Comparison of ENCODE assay signal across 8 cellular contexts in genomic region chr9:130042406-130042930, GRCh38. TPM values are rescaled to one million over a fixed set of nuclear protein-coding genes. Genes with fewer than 3 reads are reported as not detected.
DNase-seq lines count a peak whose midpoint lies in the region; ATAC-seq and TF ChIP-seq lines count a peak whose summit lies in the region.

No MANE protein-coding gene starts in this region.

- peak overlapping the region; percentile 97 for H3K27ac Mint-ChIP-seq in activated T-cell treated with anti-CD3 and anti-CD28 coated beads, Interleukin-2, amount 50 U/mL, for 24 hours
- peak overlapping the region; percentile 97 for H3K27ac Mint-ChIP-seq in neural progenitor cell

- peak overlapping the region; percentile 61 for H3K9ac ChIP-seq in neural progenitor cell

- no peak overlapping the region for H2AFZ ChIP-seq in neural progenitor cell (replicated peaks)

- peaks cover 40% of the 10 kb centered on the region for H3K36me3 Mint-ChIP-seq in activated T-cell treated with anti-CD3 and anti-CD28 coated beads, Interleukin-2, amount 50 U/mL, for 24 hours (ENCODE audit: low read depth)
- peaks cover 2% of the 10 kb centered on the region for H3K36me3 Mint-ChIP-seq in neural progenitor cell

- H3K9me3 ChIP-seq in neural progenitor cell (ENCODE audit: low read depth) = no peaks in the 10 kb centered on the region

- no peaks in the 10 kb centered on the region for H3K9me3 Mint-ChIP-seq in activated T-cell treated with anti-CD3 and anti-CD28 coated beads, Interleukin-2, amount 50 U/mL, for 24 hours
- peaks cover 4% of the 10 kb centered on the region for H3K9me3 Mint-ChIP-seq in neural progenitor cell

- H3K27me3 Mint-ChIP-seq in activated T-cell treated with anti-CD3 and anti-CD28 coated beads, Interleukin-2, amount 50 U/mL, for 24 hours = no peaks in the 10 kb centered on the region
- H3K27me3 Mint-ChIP-seq in neural progenitor cell (ENCODE audit: insufficient read depth, low read depth) = peaks cover 9% of the 10 kb centered on the region

- H3K27ac ChIP-seq in C4-2B (peak overlapping the region; percentile 95), neural progenitor cell (no peak overlapping the region)

- peaks cover 43% of the 10 kb centered on the region for H3K79me2 ChIP-seq in neural progenitor cell (ENCODE audit: low read depth)

- H3K4me1 Mint-ChIP-seq in activated T-cell treated with anti-CD3 and anti-CD28 coated beads, Interleukin-2, amount 50 U/mL, for 24 hours (ENCODE audit: low read depth) = peaks cover 49% of the 10 kb centered on the region
- H3K4me1 Mint-ChIP-seq in neural progenitor cell = peaks cover 24% of the 10 kb centered on the region

- H3K36me3 ChIP-seq in neural progenitor cell = no peaks in the 10 kb centered on the region

- ATAC-seq in HG02885 (IDR thresholded peaks at IDR 0.05; ENCODE audit: poor library complexity, unreplicated experiment) (peak; percentile 1), GM19467 (IDR thresholded peaks at IDR 0.05; ENCODE audit: unreplicated experiment) (no peak), HG03469 (IDR thresholded peaks at IDR 0.05; ENCODE audit: unreplicated experiment) (no peak)

- peaks cover 14% of the 10 kb centered on the region for H3K27me3 ChIP-seq in neural progenitor cell

- peaks cover 39% of the 10 kb centered on the region for H3F3A ChIP-seq in neural progenitor cell (ENCODE audit: low read depth)

- no peak for DNase-seq in activated T-cell treated with anti-CD3 and anti-CD28 coated beads, Interleukin-2, amount 50 U/mL, for 24 hours
- peak; percentile 20 for DNase-seq in fibroblast of villous mesenchyme (ENCODE audit: low read depth)
- peak; percentile 76 for DNase-seq in neural progenitor cell (ENCODE audit: low spot score)
- no peak for DNase-seq in H4 (ENCODE audit: low spot score)

- H4K20me1 ChIP-seq in neural progenitor cell (ENCODE audit: low read depth) = peaks cover 36% of the 10 kb centered on the region

- H3K4me3 Mint-ChIP-seq in activated T-cell treated with anti-CD3 and anti-CD28 coated beads, Interleukin-2, amount 50 U/mL, for 24 hours = peak overlapping the region; percentile 97
- peak overlapping the region; percentile 98 for H3K4me3 Mint-ChIP-seq in neural progenitor cell

- peaks cover 6% of the 10 kb centered on the region for H3K4me1 ChIP-seq in neural progenitor cell

- no peak for TF ChIP-seq CTCF in C4-2B (conservative IDR thresholded peaks at IDR 0.05)
- no peak for TF ChIP-seq CTCF in fibroblast of villous mesenchyme (IDR thresholded peaks at IDR 0.05; ENCODE audit: insufficient read depth, low read depth, low read length)
- TF ChIP-seq CTCF in neural progenitor cell (IDR thresholded peaks at IDR 0.05) = no peak

- H3K4me3 ChIP-seq in fibroblast of villous mesenchyme (ENCODE audit: low read depth, low read length) = peak overlapping the region; percentile 90
- H3K4me3 ChIP-seq in neural progenitor cell = peak overlapping the region; percentile 75

- peak overlapping the region; percentile 88 for H3K4me2 ChIP-seq in neural progenitor cell

RNA-seq across cellular contexts. Expression of gene FNBP1, which starts 0.5 kb away (rescaled TPM):
- 41.9 and 45.1 TPM in 2 replicates for total RNA-seq in fibroblast of villous mesenchyme
- total RNA-seq in neural progenitor cell (ENCODE audit: low replicate concordance) = 24.3 and 34.9 TPM in 2 replicates
- total RNA-seq in H4 (2014; rRNA removed; shearing (Covaris generic)) = 19.2 and 24.7 TPM in 2 replicates

RNA-seq across cellular contexts. Expression of gene GPR107, which starts 11.2 kb away (rescaled TPM):
- 27.4 and 38.0 TPM in 2 replicates for total RNA-seq in fibroblast of villous mesenchyme
- 33.2 and 33.8 TPM in 2 replicates for total RNA-seq in neural progenitor cell (ENCODE audit: low replicate concordance)
- 13.0 and 21.3 TPM in 2 replicates for total RNA-seq in H4 (2014; rRNA removed; shearing (Covaris generic))

Comparison
In these comparisons a context has a peak if more than half of its experiments do, and no peak if none do; other contexts are left out.
1. DNase-seq: peak in fibroblast of villous mesenchyme (single experiment) and neural progenitor cell (single experiment); none in activated T-cell treated with anti-CD3 and anti-CD28 coated beads, Interleukin-2, amount 50 U/mL, for 24 hours (single experiment) and H4 (single experiment).